ENCODE assay signal across 1 cellular context in the genomic region with DNA sequence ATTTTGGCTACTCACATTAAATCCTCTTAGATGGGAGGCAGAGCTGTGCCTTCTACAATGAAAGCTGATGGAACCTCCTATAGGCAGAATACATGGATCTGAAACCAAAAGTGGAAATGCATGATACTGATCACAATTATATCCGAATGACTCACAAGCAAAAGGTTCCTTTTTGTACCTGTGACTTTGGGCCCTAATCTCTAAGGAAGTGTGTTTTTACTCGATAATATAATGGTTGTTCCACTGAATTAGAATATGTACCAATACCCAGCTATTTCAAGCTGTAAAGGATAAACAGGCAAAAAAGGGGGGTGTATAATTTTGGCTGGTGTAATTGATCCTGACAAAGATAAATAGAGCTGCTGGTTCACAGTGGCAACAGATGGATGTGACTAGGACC.
TF ChIP-seq lines count a peak whose summit lies in the region.

No MANE protein-coding gene starts in this region.

TF ChIP-seq in K562, 482 proteins besides CTCF, POLR2A, EP300 and RAD21 (continued from another document):
- TF ChIP-seq, protein P1, sequence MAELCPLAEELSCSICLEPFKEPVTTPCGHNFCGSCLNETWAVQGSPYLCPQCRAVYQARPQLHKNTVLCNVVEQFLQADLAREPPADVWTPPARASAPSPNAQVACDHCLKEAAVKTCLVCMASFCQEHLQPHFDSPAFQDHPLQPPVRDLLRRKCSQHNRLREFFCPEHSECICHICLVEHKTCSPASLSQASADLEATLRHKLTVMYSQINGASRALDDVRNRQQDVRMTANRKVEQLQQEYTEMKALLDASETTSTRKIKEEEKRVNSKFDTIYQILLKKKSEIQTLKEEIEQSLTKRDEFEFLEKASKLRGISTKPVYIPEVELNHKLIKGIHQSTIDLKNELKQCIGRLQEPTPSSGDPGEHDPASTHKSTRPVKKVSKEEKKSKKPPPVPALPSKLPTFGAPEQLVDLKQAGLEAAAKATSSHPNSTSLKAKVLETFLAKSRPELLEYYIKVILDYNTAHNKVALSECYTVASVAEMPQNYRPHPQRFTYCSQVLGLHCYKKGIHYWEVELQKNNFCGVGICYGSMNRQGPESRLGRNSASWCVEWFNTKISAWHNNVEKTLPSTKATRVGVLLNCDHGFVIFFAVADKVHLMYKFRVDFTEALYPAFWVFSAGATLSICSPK (IDR thresholded peaks at IDR 0.05; ENCODE audit: borderline replicate concordance): no peak
- peak; percentile 62; the same call in 1 of the 2 replicates for TF ChIP-seq MEF2D (tag; conservative IDR thresholded peaks at IDR 0.05; ENCODE audit: low read depth)
- no peak for TF ChIP-seq MYNN (IDR thresholded peaks at IDR 0.05)
- TF ChIP-seq MYNN (CRISPR knock-in tag; IDR thresholded peaks at IDR 0.05): no peak
- peak; percentile 84 for TF ChIP-seq JUND (IDR thresholded peaks at IDR 0.05; ENCODE audit: borderline replicate concordance, low read depth, low read length)
- TF ChIP-seq JUND (tag; IDR thresholded peaks at IDR 0.05; ENCODE audit: borderline replicate concordance, low read depth, low read length): peak; percentile 85; the same call in 2 of the 3 replicates
- TF ChIP-seq, protein P2, sequence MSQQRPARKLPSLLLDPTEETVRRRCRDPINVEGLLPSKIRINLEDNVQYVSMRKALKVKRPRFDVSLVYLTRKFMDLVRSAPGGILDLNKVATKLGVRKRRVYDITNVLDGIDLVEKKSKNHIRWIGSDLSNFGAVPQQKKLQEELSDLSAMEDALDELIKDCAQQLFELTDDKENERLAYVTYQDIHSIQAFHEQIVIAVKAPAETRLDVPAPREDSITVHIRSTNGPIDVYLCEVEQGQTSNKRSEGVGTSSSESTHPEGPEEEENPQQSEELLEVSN (IDR thresholded peaks at IDR 0.05; ENCODE audit: borderline replicate concordance in 1 of 2, extremely low read depth in 1 of 2, insufficient read depth in 1 of 2, insufficient read length in 1 of 2, low read depth in 1 of 2, low read length in 1 of 2, poor library complexity in 1 of 2, severe bottlenecking in 1 of 2): no peak
- TF ChIP-seq TEAD4 (IDR thresholded peaks at IDR 0.05; ENCODE audit: low read length): peak; percentile 48; the same call in 1 of the 2 replicates
- no peak for TF ChIP-seq TEAD4 (CRISPR knock-in tag; IDR thresholded peaks at IDR 0.05; ENCODE audit: borderline replicate concordance)
- TF ChIP-seq TCF7 (IDR thresholded peaks at IDR 0.05; ENCODE audit: borderline replicate concordance): no peak
- TF ChIP-seq FOSL1 (tag; conservative IDR thresholded peaks at IDR 0.05): peak; percentile 67
- TF ChIP-seq, protein P3, sequence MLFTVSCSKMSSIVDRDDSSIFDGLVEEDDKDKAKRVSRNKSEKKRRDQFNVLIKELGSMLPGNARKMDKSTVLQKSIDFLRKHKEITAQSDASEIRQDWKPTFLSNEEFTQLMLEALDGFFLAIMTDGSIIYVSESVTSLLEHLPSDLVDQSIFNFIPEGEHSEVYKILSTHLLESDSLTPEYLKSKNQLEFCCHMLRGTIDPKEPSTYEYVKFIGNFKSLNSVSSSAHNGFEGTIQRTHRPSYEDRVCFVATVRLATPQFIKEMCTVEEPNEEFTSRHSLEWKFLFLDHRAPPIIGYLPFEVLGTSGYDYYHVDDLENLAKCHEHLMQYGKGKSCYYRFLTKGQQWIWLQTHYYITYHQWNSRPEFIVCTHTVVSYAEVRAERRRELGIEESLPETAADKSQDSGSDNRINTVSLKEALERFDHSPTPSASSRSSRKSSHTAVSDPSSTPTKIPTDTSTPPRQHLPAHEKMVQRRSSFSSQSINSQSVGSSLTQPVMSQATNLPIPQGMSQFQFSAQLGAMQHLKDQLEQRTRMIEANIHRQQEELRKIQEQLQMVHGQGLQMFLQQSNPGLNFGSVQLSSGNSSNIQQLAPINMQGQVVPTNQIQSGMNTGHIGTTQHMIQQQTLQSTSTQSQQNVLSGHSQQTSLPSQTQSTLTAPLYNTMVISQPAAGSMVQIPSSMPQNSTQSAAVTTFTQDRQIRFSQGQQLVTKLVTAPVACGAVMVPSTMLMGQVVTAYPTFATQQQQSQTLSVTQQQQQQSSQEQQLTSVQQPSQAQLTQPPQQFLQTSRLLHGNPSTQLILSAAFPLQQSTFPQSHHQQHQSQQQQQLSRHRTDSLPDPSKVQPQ (CRISPR knock-in tag; IDR thresholded peaks at IDR 0.05; ENCODE audit: borderline replicate concordance): no peak
- 0 out of 2 replicates have a peak, but pooled peaks have one; percentile 22 for TF ChIP-seq ZEB2 (IDR thresholded peaks at IDR 0.05)
- no peak for TF ChIP-seq ZNF780A (CRISPR knock-in tag; IDR thresholded peaks at IDR 0.05)
- no peak for TF ChIP-seq ZBTB7A (IDR thresholded peaks at IDR 0.05; ENCODE audit: borderline replicate concordance, control insufficient read depth, low read depth, low read length)
- no peak for TF ChIP-seq ZNF134 (CRISPR knock-in tag; conservative IDR thresholded peaks at IDR 0.05)
- TF ChIP-seq, protein P4, sequence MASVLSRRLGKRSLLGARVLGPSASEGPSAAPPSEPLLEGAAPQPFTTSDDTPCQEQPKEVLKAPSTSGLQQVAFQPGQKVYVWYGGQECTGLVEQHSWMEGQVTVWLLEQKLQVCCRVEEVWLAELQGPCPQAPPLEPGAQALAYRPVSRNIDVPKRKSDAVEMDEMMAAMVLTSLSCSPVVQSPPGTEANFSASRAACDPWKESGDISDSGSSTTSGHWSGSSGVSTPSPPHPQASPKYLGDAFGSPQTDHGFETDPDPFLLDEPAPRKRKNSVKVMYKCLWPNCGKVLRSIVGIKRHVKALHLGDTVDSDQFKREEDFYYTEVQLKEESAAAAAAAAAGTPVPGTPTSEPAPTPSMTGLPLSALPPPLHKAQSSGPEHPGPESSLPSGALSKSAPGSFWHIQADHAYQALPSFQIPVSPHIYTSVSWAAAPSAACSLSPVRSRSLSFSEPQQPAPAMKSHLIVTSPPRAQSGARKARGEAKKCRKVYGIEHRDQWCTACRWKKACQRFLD (CRISPR knock-in tag; IDR thresholded peaks at IDR 0.05): no peak
- no peak for TF ChIP-seq CEBPG (CRISPR knock-in tag; IDR thresholded peaks at IDR 0.05)
- peak in 1 of 2 experiments; percentile 71; a peak in 2 of 4 replicates for TF ChIP-seq CEBPG (tag; conservative IDR thresholded peaks at IDR 0.05 in 1 of 2, IDR thresholded peaks at IDR 0.05 in 1 of 2)
- peak; percentile 79 for TF ChIP-seq ARID1B (IDR thresholded peaks at IDR 0.05)
- TF ChIP-seq, protein P5, sequence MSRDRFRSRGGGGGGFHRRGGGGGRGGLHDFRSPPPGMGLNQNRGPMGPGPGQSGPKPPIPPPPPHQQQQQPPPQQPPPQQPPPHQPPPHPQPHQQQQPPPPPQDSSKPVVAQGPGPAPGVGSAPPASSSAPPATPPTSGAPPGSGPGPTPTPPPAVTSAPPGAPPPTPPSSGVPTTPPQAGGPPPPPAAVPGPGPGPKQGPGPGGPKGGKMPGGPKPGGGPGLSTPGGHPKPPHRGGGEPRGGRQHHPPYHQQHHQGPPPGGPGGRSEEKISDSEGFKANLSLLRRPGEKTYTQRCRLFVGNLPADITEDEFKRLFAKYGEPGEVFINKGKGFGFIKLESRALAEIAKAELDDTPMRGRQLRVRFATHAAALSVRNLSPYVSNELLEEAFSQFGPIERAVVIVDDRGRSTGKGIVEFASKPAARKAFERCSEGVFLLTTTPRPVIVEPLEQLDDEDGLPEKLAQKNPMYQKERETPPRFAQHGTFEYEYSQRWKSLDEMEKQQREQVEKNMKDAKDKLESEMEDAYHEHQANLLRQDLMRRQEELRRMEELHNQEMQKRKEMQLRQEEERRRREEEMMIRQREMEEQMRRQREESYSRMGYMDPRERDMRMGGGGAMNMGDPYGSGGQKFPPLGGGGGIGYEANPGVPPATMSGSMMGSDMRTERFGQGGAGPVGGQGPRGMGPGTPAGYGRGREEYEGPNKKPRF (IDR thresholded peaks at IDR 0.05; ENCODE audit: low read depth, low read length): no peak
- peak; percentile 80 for TF ChIP-seq SMARCE1 (IDR thresholded peaks at IDR 0.05)
- TF ChIP-seq, protein P6, sequence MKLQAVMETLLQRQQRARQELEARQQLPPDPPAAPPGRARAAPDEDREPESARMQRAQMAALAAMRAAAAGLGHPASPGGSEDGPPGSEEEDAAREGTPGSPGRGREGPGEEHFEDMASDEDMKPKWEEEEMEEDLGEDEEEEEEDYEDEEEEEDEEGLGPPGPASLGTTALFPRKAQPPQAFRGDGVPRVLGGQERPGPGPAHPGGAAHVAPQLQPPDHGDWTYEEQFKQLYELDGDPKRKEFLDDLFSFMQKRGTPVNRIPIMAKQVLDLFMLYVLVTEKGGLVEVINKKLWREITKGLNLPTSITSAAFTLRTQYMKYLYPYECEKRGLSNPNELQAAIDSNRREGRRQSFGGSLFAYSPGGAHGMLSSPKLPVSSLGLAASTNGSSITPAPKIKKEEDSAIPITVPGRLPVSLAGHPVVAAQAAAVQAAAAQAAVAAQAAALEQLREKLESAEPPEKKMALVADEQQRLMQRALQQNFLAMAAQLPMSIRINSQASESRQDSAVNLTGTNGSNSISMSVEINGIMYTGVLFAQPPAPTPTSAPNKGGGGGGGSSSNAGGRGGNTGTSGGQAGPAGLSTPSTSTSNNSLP (IDR thresholded peaks at IDR 0.05; ENCODE audit: borderline replicate concordance, low read depth, low read length): 0 out of 2 replicates have a peak, but pooled peaks have one; percentile 50
- TF ChIP-seq ILF3 (IDR thresholded peaks at IDR 0.05; ENCODE audit: borderline replicate concordance): no peak
- TF ChIP-seq CBFA2T3 (IDR thresholded peaks at IDR 0.05): peak; percentile 62
- TF ChIP-seq, protein P7, sequence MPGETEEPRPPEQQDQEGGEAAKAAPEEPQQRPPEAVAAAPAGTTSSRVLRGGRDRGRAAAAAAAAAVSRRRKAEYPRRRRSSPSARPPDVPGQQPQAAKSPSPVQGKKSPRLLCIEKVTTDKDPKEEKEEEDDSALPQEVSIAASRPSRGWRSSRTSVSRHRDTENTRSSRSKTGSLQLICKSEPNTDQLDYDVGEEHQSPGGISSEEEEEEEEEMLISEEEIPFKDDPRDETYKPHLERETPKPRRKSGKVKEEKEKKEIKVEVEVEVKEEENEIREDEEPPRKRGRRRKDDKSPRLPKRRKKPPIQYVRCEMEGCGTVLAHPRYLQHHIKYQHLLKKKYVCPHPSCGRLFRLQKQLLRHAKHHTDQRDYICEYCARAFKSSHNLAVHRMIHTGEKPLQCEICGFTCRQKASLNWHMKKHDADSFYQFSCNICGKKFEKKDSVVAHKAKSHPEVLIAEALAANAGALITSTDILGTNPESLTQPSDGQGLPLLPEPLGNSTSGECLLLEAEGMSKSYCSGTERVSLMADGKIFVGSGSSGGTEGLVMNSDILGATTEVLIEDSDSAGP (CRISPR knock-in tag; IDR thresholded peaks at IDR 0.05): no peak
- peak in 1 of 2 experiments; percentile 11; a peak in 1 of 4 replicates for TF ChIP-seq RCOR1 (IDR thresholded peaks at IDR 0.05; ENCODE audit: borderline replicate concordance in 1 of 2, low read depth in 2 of 2, low read length in 2 of 2)
- peak; percentile 58 for TF ChIP-seq ETV1 (tag; conservative IDR thresholded peaks at IDR 0.05; ENCODE audit: low read depth)
- peak; percentile 41; the same call in 1 of the 2 replicates for TF ChIP-seq CTBP1 (IDR thresholded peaks at IDR 0.05; ENCODE audit: borderline replicate concordance)
- TF ChIP-seq SMARCA4 (IDR thresholded peaks at IDR 0.05): peak; percentile 65
